21 cellular contexts compared by ENCODE assay signal in the genomic region with DNA sequence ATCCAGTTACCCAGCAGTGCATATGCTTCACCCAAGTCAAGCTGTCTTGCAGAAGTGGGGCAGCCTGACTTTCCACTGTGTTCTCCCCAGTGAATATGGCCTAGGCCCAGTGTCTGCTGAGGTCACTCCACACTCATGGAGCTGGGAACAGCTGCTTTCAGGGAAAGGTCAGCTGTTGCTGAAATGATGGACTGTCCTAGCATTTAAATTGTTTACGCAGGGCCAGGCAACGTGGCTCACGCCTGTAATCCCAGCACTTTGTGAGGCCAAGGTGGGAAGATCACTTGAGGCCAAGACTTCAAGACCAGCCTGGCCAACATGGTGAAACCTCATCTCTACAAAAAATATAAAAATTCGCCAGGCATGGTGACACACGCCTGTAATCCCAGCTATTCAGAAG.
A peak's percentile ranks its signal among the peaks of the same experiment; 100 is the strongest.
DNase-seq lines count a peak whose midpoint lies in the region; ATAC-seq, FAIRE-seq and TF ChIP-seq lines count a peak whose summit lies in the region.
"Had no signal": no experiment of that assay in that cellular context is flagged by ENCODE, and none has a peak within 500 bp of the region (broad histone marks: within the 10 kb centered on the region; RNA-seq: fewer than 3 reads in every experiment).

No MANE protein-coding gene starts in this region.

- H3K27ac ChIP-seq in astrocyte (ENCODE audit: low read depth, low read length) (no peak overlapping the region), heart left ventricle (peak overlapping the region in 3 of 12 donors; percentile 13 to 64 (median 24)), muscle layer of duodenum (ENCODE audit: low read length) (peak overlapping the region; percentile 50), spleen (no peak overlapping the region), GM23248 (no peak overlapping the region)

- H3K4me3 ChIP-seq in astrocyte (ENCODE audit: insufficient read depth, low read depth, low read length), result no peak overlapping the region
- H3K4me3 ChIP-seq in heart left ventricle, result no peak overlapping the region
- no peak overlapping the region for H3K4me3 ChIP-seq in muscle layer of duodenum (ENCODE audit: low read depth in 1 of 2, low read length in 2 of 2)
- no peak overlapping the region for H3K4me3 ChIP-seq in spleen
- H3K4me3 ChIP-seq in GM23248, result no peak overlapping the region
- H3K4me3 ChIP-seq: thyroid gland had no signal

- H3K36me3 ChIP-seq in astrocyte (ENCODE audit: insufficient read depth, low read length), result no peaks in the 10 kb centered on the region
- H3K36me3 ChIP-seq in heart left ventricle, result no peaks in the 10 kb centered on the region
- H3K36me3 ChIP-seq in muscle layer of duodenum (ENCODE audit: control insufficient read depth in 1 of 2, insufficient read depth in 2 of 2, low read length in 2 of 2), result no peaks in the 10 kb centered on the region
- H3K36me3 ChIP-seq in spleen, result no peaks in the 10 kb centered on the region
- no peaks in the 10 kb centered on the region for H3K36me3 ChIP-seq in GM23248 (ENCODE audit: low read depth)
- H3K36me3 ChIP-seq: thyroid gland had no signal

- H3K4me1 ChIP-seq in astrocyte (ENCODE audit: insufficient read depth, low read length) (peaks cover 16% of the 10 kb centered on the region), heart left ventricle (peaks cover 0 to 21% (median 2%) of the 10 kb centered on the region in 12 donors), muscle layer of duodenum (ENCODE audit: control insufficient read depth in 1 of 2, insufficient read depth in 2 of 2, low read length in 2 of 2) (peaks cover 15 to 22% of the 10 kb centered on the region in 2 donors), spleen (peaks cover 0 to 8% (median 0%) of the 10 kb centered on the region in 6 donors), GM23248 (ENCODE audit: insufficient read depth) (peaks cover 9% of the 10 kb centered on the region; the same call in 1 of the 2 replicates)

- in situ Hi-C loops in GM23248 (cut with MboI), result no loop called here

- no peaks in the 10 kb centered on the region for H3K9me3 Mint-ChIP-seq in astrocyte (ENCODE audit: unreplicated experiment)
- H3K9me3 Mint-ChIP-seq: activated T-helper 1 cell treated with anti-CD3 and anti-CD28 coated beads, Interleukin-12 subunit alpha, Interleukin-12 subunit beta, Interleukin-2, Interleukin-4 antibody, amounts not matched to agents 30 ng/mL and 10 ng/mL and 1 ng/mL, durations not matched to agents 14 hours and 24 hours and 36 hours; CD8-positive, alpha-beta T cell; stimulated activated memory B cell treated with anti-CD40 and anti-IgM and Interleukin-4, amounts not matched to agents 10 μg/mL and 1 μg/mL and 100 μg/mL, for 72 hours had no signal

- H3K4me1 Mint-ChIP-seq in astrocyte (ENCODE audit: low read depth, unreplicated experiment), result peaks cover 23% of the 10 kb centered on the region
- H3K4me1 Mint-ChIP-seq: activated CD8-positive, alpha-beta memory T cell treated with anti-CD3 and anti-CD28 coated beads, Interleukin-2, amount 10 ng/mL, durations not matched to agents 7 days and 5 days; stimulated activated memory B cell treated with anti-CD40 and anti-IgM and Interleukin-4, amounts not matched to agents 10 μg/mL and 1 μg/mL and 100 μg/mL, for 72 hours had no signal

- no peaks in the 10 kb centered on the region for H3K36me3 Mint-ChIP-seq in astrocyte (ENCODE audit: low read depth, unreplicated experiment)
- H3K36me3 Mint-ChIP-seq: activated CD8-positive, alpha-beta memory T cell treated with anti-CD3 and anti-CD28 coated beads, Interleukin-2, amount 10 ng/mL, durations not matched to agents 7 days and 5 days; activated naive CD8-positive, alpha-beta T cell; CD8-positive, alpha-beta T cell; stimulated activated memory B cell treated with anti-CD40 and anti-IgM and Interleukin-4, amounts not matched to agents 10 μg/mL and 1 μg/mL and 100 μg/mL, for 72 hours had no signal

- H3K9me3 ChIP-seq in astrocyte (ENCODE audit: insufficient read depth, low read depth, low read length) (no peaks in the 10 kb centered on the region), heart left ventricle (no peaks in the 10 kb centered on the region), muscle layer of duodenum (ENCODE audit: control insufficient read depth in 1 of 2, low read length in 2 of 2) (no peaks in the 10 kb centered on the region), spleen (no peaks in the 10 kb centered on the region), GM23248 (ENCODE audit: low read depth) (no peaks in the 10 kb centered on the region)
- H3K9me3 ChIP-seq: thyroid gland had no signal

- TF ChIP-seq CTCF in astrocyte (IDR thresholded peaks at IDR 0.05; ENCODE audit: insufficient read depth, low read depth, low read length) (no peak), heart left ventricle (IDR thresholded peaks at IDR 0.05) (no peak), spleen (IDR thresholded peaks at IDR 0.05 in 8 of 11, conservative IDR thresholded peaks at IDR 0.05 in 3 of 11) (no peak)

- FAIRE-seq in astrocyte (lab: Jason Lieb, UNC), result no peak

- TF ChIP-seq POLR2A in heart left ventricle (IDR thresholded peaks at IDR 0.05) (no peak), spleen (IDR thresholded peaks at IDR 0.05) (no peak)

- H3K4me2 ChIP-seq in astrocyte (ENCODE audit: low read length) (no peak overlapping the region), GM23248 (ENCODE audit: unreplicated experiment) (no peak overlapping the region)

- no peaks in the 10 kb centered on the region for H3F3A ChIP-seq in GM23248 (ENCODE audit: insufficient read depth)

- H3K27me3 Mint-ChIP-seq in astrocyte (ENCODE audit: low read depth, unreplicated experiment), result peaks cover 7% of the 10 kb centered on the region
- H3K27me3 Mint-ChIP-seq: activated naive CD8-positive, alpha-beta T cell had no signal

- H3K79me2 ChIP-seq in astrocyte (ENCODE audit: insufficient read depth, low read length) (no peaks in the 10 kb centered on the region), GM23248 (ENCODE audit: insufficient read depth) (no peaks in the 10 kb centered on the region)

- H2AFZ ChIP-seq in astrocyte (ENCODE audit: low read depth, low read length), result no peak overlapping the region
- H2AFZ ChIP-seq in GM23248, result no peak overlapping the region

- H3K4me3 Mint-ChIP-seq in astrocyte (ENCODE audit: unreplicated experiment), result no peak overlapping the region
- H3K4me3 Mint-ChIP-seq: activated CD8-positive, alpha-beta memory T cell treated with anti-CD3 and anti-CD28 coated beads, Interleukin-2, amount 10 ng/mL, durations not matched to agents 7 days and 5 days; activated naive CD8-positive, alpha-beta T cell; activated T-helper 1 cell treated with anti-CD3 and anti-CD28 coated beads, Interleukin-12 subunit alpha, Interleukin-12 subunit beta, Interleukin-2, Interleukin-4 antibody, amounts not matched to agents 30 ng/mL and 10 ng/mL and 1 ng/mL, durations not matched to agents 14 hours and 24 hours and 36 hours; CD8-positive, alpha-beta T cell; stimulated activated memory B cell treated with anti-CD40 and anti-IgM and Interleukin-4, amounts not matched to agents 10 μg/mL and 1 μg/mL and 100 μg/mL, for 72 hours had no signal

- no peak for DNase-seq in astrocyte (ENCODE audit: low read depth)
- peak in 4 of 5 donors; percentile 38 to 76 (median 50) for DNase-seq in heart left ventricle
- DNase-seq in spleen, result peak; percentile 8
- DNase-seq in GM23248, result no peak
- no peak for DNase-seq in GM03348 (ENCODE audit: low spot score)
- DNase-seq: activated CD4-positive, alpha-beta T cell treated with anti-CD3 and anti-CD28 coated beads for 48 hours; activated CD8-positive, alpha-beta memory T cell treated with anti-CD3 and anti-CD28 coated beads, Interleukin-2, amount 10 ng/mL, durations not matched to agents 7 days and 5 days; CD8-positive, alpha-beta T cell; DMS79; foreskin melanocyte; H7; KBM-7; midbrain; NCI-H69; retina; thyroid gland had no signal

- no peaks in the 10 kb centered on the region for H3K9me2 ChIP-seq in GM23248 (ENCODE audit: insufficient read depth)

- peak overlapping the region; percentile 22 for H3K27ac Mint-ChIP-seq in astrocyte (ENCODE audit: unreplicated experiment)
- H3K27ac Mint-ChIP-seq: activated CD8-positive, alpha-beta memory T cell treated with anti-CD3 and anti-CD28 coated beads, Interleukin-2, amount 10 ng/mL, durations not matched to agents 7 days and 5 days; activated naive CD8-positive, alpha-beta T cell; activated T-helper 1 cell treated with anti-CD3 and anti-CD28 coated beads, Interleukin-12 subunit alpha, Interleukin-12 subunit beta, Interleukin-2, Interleukin-4 antibody, amounts not matched to agents 30 ng/mL and 10 ng/mL and 1 ng/mL, durations not matched to agents 14 hours and 24 hours and 36 hours; CD8-positive, alpha-beta T cell; stimulated activated memory B cell treated with anti-CD40 and anti-IgM and Interleukin-4, amounts not matched to agents 10 μg/mL and 1 μg/mL and 100 μg/mL, for 72 hours had no signal

- H3K27me3 ChIP-seq in astrocyte (ENCODE audit: insufficient read depth, low read length), result peaks cover 5% of the 10 kb centered on the region
- no peaks in the 10 kb centered on the region for H3K27me3 ChIP-seq in heart left ventricle
- no peaks in the 10 kb centered on the region for H3K27me3 ChIP-seq in muscle layer of duodenum (ENCODE audit: low read depth, low read length)
- peaks cover 0 to 4% (median 0%) of the 10 kb centered on the region in 7 donors for H3K27me3 ChIP-seq in spleen (replicated peaks in 1 of 7)
- no peaks in the 10 kb centered on the region for H3K27me3 ChIP-seq in GM23248 (replicated peaks; ENCODE audit: insufficient read depth)
- H3K27me3 ChIP-seq: thyroid gland had no signal

- H4K20me1 ChIP-seq in astrocyte (ENCODE audit: insufficient read depth, low read length) (no peaks in the 10 kb centered on the region), GM23248 (ENCODE audit: insufficient read depth) (no peaks in the 10 kb centered on the region)

- 76 to 81% (median 80%) methylated on average over 4 to 5 of the region's 5 CpGs for WGBS in heart left ventricle, 4 donors
- WGBS in spleen, 5 donors, result 84 to 98% (median 89%) methylated on average over 4 to 5 of the region's 5 CpGs
- whole genome bisulfite sequencing in GM23248 (ENCODE audit: low coverage in 1 of 2, low lambda C conversion rate in 2 of 2, missing lambda C conversion rate in 2 of 2), 2 experiments, result 86 to 88% methylated on average over 5 of the region's 5 CpGs

- H3K9ac ChIP-seq in astrocyte (ENCODE audit: low read length) (no peak overlapping the region), GM23248 (no peak overlapping the region)

- ATAC-seq in heart left ventricle (peak; percentile 38 to 81 (median 72)), GM21529 (IDR thresholded peaks at IDR 0.05; ENCODE audit: unreplicated experiment) (no peak)
- ATAC-seq: activated CD8-positive, alpha-beta memory T cell treated with anti-CD3 and anti-CD28 coated beads, Interleukin-2, amount 10 ng/mL, durations not matched to agents 7 days and 5 days; CD8-positive, alpha-beta T cell; stimulated activated memory B cell treated with anti-CD40 and anti-IgM and Interleukin-4, amounts not matched to agents 10 μg/mL and 1 μg/mL and 100 μg/mL, for 72 hours had no signal

- intact Hi-C loops in heart left ventricle (cut with DNase I), result loop anchor here in 2 of 10 donors (2.0 to 10.0 kb wide), 2 partner anchors 16 to 86 kb away; no protein-coding TSS in a partner anchor
- intact Hi-C loops in spleen (cut with DNase I; ENCODE audit: low total_unique reads), result no loop called here

Comparison
In these comparisons a context has a peak if more than half of its experiments do, and no peak if none do; other contexts are left out.
1. DNase-seq: peak in heart left ventricle (4 of 5) and spleen (single experiment); none in astrocyte (single experiment), GM23248 (single experiment) and GM03348 (single experiment).